24 cellular contexts compared by ENCODE assay signal in genomic region chr3:191461113-191461595, GRCh38. TPM values are rescaled to one million over a fixed set of nuclear protein-coding genes. Genes with fewer than 3 reads are reported as not detected.
"Had no signal": no experiment of that assay in that cellular context is flagged by ENCODE, and none has a peak within 500 bp of the region (broad histone marks: within the 10 kb centered on the region; RNA-seq: fewer than 3 reads in every experiment).

Gene PYDC2 (plus strand): TSS chr3:191461163. CDS start chr3:191461163, 0 bp downstream.

- DNase-seq: IMR-90; Karpas-422; KG1; NCI-H1092 treated with DMSO at 0.1 percent for 48 hours; NCI-H1436; NCI-H187; NCI-H2029; NCI-H2081 treated with DMSO at 0.1 percent for 48 hours; NCI-H2227 treated with DMSO at 0.1 percent for 48 hours; NCI-H524; NCI-H526 treated with DMSO at 0.1 percent for 48 hours; NCI-H774; NK-92 treated with Interleukin-12 subunit alpha and Interleukin-12 subunit beta, amount 100 ng/mL, for 24 hours; PC-3; SHP77 treated with DMSO at 0.1 percent for 48 hours; SJCRH30; SW 1271; T-cell had no signal

- H3K4me1 ChIP-seq: SJCRH30 had no signal

- H3K27me3 ChIP-seq: SJCRH30 had no signal

- H3K9me3 Mint-ChIP-seq: T-helper 1 cell treated with Interleukin-12 subunit alpha and Interleukin-12 subunit beta and Interleukin-4 antibody, amounts not matched to agents 30 μg/mL and 1 μg/mL, for 36 hours had no signal

- H3K36me3 Mint-ChIP-seq: T-cell had no signal

- H3K27ac ChIP-seq: SJCRH30 had no signal

- H3K9me3 ChIP-seq: SJCRH30 had no signal

- H3K27ac Mint-ChIP-seq: T-cell; T-helper 1 cell treated with Interleukin-12 subunit alpha and Interleukin-12 subunit beta and Interleukin-4 antibody, amounts not matched to agents 30 μg/mL and 1 μg/mL, for 36 hours had no signal

- H3K36me3 ChIP-seq: SJCRH30 had no signal

- H3K27me3 Mint-ChIP-seq: T-cell had no signal

- H3K4me3 Mint-ChIP-seq: T-cell; T-helper 1 cell treated with Interleukin-12 subunit alpha and Interleukin-12 subunit beta and Interleukin-4 antibody, amounts not matched to agents 30 μg/mL and 1 μg/mL, for 36 hours had no signal

- H3K4me1 Mint-ChIP-seq: T-cell had no signal

- H3K4me3 ChIP-seq: SJCRH30 had no signal

RNA-seq across cellular contexts. Expression of gene PYDC2, which starts in this region (rescaled TPM):
- total RNA-seq: HepG2, HT1080, IMR-90, NCI-H460, OCI-LY7, PC-3, Right ventricle myocardium inferior, SJCRH30, T-cell had no signal
